In the genomic region with DNA sequence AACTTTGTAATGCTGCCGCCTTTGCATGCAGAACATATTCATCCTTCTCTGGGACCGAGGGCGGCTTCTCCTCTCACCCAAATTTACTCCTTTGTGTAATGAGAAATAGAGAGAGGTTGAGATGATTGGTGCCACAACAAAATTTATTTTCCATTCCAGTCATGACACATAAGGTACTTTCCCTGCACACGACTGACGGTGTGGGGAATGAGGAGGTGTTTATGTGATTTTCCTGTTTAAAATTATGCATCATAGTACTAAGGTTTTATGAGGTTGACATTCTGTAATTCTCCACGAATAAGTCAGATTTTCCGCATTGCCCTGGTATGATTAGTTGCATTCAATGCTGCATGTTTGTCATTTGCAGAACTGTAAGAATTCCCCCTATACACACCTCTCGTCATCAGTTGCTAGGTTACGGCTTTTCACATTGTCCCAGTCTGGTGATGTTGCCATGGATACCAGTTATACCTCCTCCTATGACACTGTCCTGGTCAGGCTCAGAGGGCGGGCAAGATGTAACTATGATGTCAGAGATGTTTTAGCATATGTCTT, we compare ENCODE assay signal across 1 cellular context.
A peak's percentile ranks its signal among the peaks of the same experiment; 100 is the strongest.
TF ChIP-seq lines count a peak whose summit lies in the region.

No MANE protein-coding gene starts in this region.

TF ChIP-seq in GM12878, 131 proteins besides CTCF, POLR2A, EP300 and RAD21 (continued from another document and continues in another):
- TF ChIP-seq, protein P1, sequence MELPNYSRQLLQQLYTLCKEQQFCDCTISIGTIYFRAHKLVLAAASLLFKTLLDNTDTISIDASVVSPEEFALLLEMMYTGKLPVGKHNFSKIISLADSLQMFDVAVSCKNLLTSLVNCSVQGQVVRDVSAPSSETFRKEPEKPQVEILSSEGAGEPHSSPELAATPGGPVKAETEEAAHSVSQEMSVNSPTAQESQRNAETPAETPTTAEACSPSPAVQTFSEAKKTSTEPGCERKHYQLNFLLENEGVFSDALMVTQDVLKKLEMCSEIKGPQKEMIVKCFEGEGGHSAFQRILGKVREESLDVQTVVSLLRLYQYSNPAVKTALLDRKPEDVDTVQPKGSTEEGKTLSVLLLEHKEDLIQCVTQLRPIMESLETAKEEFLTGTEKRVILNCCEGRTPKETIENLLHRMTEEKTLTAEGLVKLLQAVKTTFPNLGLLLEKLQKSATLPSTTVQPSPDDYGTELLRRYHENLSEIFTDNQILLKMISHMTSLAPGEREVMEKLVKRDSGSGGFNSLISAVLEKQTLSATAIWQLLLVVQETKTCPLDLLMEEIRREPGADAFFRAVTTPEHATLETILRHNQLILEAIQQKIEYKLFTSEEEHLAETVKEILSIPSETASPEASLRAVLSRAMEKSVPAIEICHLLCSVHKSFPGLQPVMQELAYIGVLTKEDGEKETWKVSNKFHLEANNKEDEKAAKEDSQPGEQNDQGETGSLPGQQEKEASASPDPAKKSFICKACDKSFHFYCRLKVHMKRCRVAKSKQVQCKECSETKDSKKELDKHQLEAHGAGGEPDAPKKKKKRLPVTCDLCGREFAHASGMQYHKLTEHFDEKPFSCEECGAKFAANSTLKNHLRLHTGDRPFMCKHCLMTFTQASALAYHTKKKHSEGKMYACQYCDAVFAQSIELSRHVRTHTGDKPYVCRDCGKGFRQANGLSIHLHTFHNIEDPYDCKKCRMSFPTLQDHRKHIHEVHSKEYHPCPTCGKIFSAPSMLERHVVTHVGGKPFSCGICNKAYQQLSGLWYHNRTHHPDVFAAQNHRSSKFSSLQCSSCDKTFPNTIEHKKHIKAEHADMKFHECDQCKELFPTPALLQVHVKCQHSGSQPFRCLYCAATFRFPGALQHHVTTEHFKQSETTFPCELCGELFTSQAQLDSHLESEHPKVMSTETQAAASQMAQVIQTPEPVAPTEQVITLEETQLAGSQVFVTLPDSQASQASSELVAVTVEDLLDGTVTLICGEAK (IDR thresholded peaks at IDR 0.05; ENCODE audit: borderline replicate concordance), result no peak; the same call in 1 of the 2 replicates
- TF ChIP-seq BACH1 (IDR thresholded peaks at IDR 0.05; ENCODE audit: borderline replicate concordance) (peak; percentile 50; the same call in 1 of the 2 replicates), NR2C2 (IDR thresholded peaks at IDR 0.05; ENCODE audit: borderline replicate concordance, control insufficient read depth, insufficient read length, low read depth) (no peak), MYC (IDR thresholded peaks at IDR 0.05; ENCODE audit: insufficient read depth, insufficient read length, insufficient replicate concordance, low read length, severe bottlenecking) (no peak), SMC3 (IDR thresholded peaks at IDR 0.05; ENCODE audit: borderline replicate concordance, low read length) (no peak), MYB (IDR thresholded peaks at IDR 0.05; ENCODE audit: borderline replicate concordance, low read depth, low read length) (no peak), ZNF207 (IDR thresholded peaks at IDR 0.05; ENCODE audit: borderline replicate concordance) (no peak), ETV6 (conservative IDR thresholded peaks at IDR 0.05 in 1 of 2, IDR thresholded peaks at IDR 0.05 in 1 of 2; ENCODE audit: borderline replicate concordance in 1 of 2, low read depth in 1 of 2) (no peak), ZNF384 (IDR thresholded peaks at IDR 0.05; ENCODE audit: borderline replicate concordance, low read depth, low read length) (no peak), WRNIP1 (IDR thresholded peaks at IDR 0.05; ENCODE audit: borderline replicate concordance, low read depth, low read length) (no peak; the same call in 1 of the 2 replicates), ZNF217 (IDR thresholded peaks at IDR 0.05) (no peak), SMAD1 (IDR thresholded peaks at IDR 0.05; ENCODE audit: low read depth, partially characterized antibody) (peak; percentile 41), STAT3 (IDR thresholded peaks at IDR 0.05; ENCODE audit: low read depth, low read length) (no peak), HDAC2 (IDR thresholded peaks at IDR 0.05) (no peak), BCL11A (IDR thresholded peaks at IDR 0.05; ENCODE audit: low read depth, low read length) (no peak), CHD2 (IDR thresholded peaks at IDR 0.05; ENCODE audit: borderline replicate concordance, low read depth, low read length) (no peak), POLR2AphosphoS2 (IDR thresholded peaks at IDR 0.05; ENCODE audit: low read depth, low read length) (no peak), NFIC (IDR thresholded peaks at IDR 0.05; ENCODE audit: low read depth, low read length) (peak; percentile 18; the same call in 1 of the 2 replicates), ZBED1 (IDR thresholded peaks at IDR 0.05; ENCODE audit: borderline replicate concordance) (peak; percentile 47; the same call in 1 of the 2 replicates), ZNF274 (IDR thresholded peaks at IDR 0.05; ENCODE audit: insufficient read depth, insufficient read length) (no peak), NRF1 (conservative IDR thresholded peaks at IDR 0.05; ENCODE audit: low read depth, low read length) (no peak), BHLHE40 (IDR thresholded peaks at IDR 0.05; ENCODE audit: borderline replicate concordance in 1 of 2, low read depth in 2 of 2, low read length in 1 of 2) (peak; percentile 90 to 91), LARP7 (IDR thresholded peaks at IDR 0.05) (0 out of 2 replicates have a peak, but pooled peaks have one; percentile 27), YBX1 (IDR thresholded peaks at IDR 0.05) (no peak), TAF1 (IDR thresholded peaks at IDR 0.05; ENCODE audit: borderline replicate concordance, low read depth, low read length) (no peak)
- TF ChIP-seq, protein P2, sequence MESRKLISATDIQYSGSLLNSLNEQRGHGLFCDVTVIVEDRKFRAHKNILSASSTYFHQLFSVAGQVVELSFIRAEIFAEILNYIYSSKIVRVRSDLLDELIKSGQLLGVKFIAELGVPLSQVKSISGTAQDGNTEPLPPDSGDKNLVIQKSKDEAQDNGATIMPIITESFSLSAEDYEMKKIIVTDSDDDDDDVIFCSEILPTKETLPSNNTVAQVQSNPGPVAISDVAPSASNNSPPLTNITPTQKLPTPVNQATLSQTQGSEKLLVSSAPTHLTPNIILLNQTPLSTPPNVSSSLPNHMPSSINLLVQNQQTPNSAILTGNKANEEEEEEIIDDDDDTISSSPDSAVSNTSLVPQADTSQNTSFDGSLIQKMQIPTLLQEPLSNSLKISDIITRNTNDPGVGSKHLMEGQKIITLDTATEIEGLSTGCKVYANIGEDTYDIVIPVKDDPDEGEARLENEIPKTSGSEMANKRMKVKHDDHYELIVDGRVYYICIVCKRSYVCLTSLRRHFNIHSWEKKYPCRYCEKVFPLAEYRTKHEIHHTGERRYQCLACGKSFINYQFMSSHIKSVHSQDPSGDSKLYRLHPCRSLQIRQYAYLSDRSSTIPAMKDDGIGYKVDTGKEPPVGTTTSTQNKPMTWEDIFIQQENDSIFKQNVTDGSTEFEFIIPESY (IDR thresholded peaks at IDR 0.05), result no peak
- TF ChIP-seq, protein P3, sequence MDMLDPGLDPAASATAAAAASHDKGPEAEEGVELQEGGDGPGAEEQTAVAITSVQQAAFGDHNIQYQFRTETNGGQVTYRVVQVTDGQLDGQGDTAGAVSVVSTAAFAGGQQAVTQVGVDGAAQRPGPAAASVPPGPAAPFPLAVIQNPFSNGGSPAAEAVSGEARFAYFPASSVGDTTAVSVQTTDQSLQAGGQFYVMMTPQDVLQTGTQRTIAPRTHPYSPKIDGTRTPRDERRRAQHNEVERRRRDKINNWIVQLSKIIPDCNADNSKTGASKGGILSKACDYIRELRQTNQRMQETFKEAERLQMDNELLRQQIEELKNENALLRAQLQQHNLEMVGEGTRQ (IDR thresholded peaks at IDR 0.05; ENCODE audit: borderline replicate concordance, low read depth, low read length), result no peak
- TF ChIP-seq, protein P4, sequence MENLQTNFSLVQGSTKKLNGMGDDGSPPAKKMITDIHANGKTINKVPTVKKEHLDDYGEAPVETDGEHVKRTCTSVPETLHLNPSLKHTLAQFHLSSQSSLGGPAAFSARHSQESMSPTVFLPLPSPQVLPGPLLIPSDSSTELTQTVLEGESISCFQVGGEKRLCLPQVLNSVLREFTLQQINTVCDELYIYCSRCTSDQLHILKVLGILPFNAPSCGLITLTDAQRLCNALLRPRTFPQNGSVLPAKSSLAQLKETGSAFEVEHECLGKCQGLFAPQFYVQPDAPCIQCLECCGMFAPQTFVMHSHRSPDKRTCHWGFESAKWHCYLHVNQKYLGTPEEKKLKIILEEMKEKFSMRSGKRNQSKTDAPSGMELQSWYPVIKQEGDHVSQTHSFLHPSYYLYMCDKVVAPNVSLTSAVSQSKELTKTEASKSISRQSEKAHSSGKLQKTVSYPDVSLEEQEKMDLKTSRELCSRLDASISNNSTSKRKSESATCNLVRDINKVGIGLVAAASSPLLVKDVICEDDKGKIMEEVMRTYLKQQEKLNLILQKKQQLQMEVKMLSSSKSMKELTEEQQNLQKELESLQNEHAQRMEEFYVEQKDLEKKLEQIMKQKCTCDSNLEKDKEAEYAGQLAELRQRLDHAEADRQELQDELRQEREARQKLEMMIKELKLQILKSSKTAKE (IDR thresholded peaks at IDR 0.05; ENCODE audit: low read depth, poor library complexity, severe bottlenecking), result peak; percentile 39
- TF ChIP-seq, protein P5, sequence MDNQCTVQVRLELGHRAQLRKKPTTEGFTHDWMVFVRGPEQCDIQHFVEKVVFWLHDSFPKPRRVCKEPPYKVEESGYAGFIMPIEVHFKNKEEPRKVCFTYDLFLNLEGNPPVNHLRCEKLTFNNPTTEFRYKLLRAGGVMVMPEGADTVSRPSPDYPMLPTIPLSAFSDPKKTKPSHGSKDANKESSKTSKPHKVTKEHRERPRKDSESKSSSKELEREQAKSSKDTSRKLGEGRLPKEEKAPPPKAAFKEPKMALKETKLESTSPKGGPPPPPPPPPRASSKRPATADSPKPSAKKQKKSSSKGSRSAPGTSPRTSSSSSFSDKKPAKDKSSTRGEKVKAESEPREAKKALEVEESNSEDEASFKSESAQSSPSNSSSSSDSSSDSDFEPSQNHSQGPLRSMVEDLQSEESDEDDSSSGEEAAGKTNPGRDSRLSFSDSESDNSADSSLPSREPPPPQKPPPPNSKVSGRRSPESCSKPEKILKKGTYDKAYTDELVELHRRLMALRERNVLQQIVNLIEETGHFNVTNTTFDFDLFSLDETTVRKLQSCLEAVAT (IDR thresholded peaks at IDR 0.05), result 0 out of 2 replicates have a peak, but pooled peaks have one; percentile 26
- TF ChIP-seq, protein P6, sequence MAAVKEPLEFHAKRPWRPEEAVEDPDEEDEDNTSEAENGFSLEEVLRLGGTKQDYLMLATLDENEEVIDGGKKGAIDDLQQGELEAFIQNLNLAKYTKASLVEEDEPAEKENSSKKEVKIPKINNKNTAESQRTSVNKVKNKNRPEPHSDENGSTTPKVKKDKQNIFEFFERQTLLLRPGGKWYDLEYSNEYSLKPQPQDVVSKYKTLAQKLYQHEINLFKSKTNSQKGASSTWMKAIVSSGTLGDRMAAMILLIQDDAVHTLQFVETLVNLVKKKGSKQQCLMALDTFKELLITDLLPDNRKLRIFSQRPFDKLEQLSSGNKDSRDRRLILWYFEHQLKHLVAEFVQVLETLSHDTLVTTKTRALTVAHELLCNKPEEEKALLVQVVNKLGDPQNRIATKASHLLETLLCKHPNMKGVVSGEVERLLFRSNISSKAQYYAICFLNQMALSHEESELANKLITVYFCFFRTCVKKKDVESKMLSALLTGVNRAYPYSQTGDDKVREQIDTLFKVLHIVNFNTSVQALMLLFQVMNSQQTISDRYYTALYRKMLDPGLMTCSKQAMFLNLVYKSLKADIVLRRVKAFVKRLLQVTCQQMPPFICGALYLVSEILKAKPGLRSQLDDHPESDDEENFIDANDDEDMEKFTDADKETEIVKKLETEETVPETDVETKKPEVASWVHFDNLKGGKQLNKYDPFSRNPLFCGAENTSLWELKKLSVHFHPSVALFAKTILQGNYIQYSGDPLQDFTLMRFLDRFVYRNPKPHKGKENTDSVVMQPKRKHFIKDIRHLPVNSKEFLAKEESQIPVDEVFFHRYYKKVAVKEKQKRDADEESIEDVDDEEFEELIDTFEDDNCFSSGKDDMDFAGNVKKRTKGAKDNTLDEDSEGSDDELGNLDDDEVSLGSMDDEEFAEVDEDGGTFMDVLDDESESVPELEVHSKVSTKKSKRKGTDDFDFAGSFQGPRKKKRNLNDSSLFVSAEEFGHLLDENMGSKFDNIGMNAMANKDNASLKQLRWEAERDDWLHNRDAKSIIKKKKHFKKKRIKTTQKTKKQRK (IDR thresholded peaks at IDR 0.05; ENCODE audit: low read depth, low read length), result no peak
- TF ChIP-seq, protein P7, sequence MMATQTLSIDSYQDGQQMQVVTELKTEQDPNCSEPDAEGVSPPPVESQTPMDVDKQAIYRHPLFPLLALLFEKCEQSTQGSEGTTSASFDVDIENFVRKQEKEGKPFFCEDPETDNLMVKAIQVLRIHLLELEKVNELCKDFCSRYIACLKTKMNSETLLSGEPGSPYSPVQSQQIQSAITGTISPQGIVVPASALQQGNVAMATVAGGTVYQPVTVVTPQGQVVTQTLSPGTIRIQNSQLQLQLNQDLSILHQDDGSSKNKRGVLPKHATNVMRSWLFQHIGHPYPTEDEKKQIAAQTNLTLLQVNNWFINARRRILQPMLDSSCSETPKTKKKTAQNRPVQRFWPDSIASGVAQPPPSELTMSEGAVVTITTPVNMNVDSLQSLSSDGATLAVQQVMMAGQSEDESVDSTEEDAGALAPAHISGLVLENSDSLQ (IDR thresholded peaks at IDR 0.05), result peak; percentile 93
- TF ChIP-seq, protein P8, sequence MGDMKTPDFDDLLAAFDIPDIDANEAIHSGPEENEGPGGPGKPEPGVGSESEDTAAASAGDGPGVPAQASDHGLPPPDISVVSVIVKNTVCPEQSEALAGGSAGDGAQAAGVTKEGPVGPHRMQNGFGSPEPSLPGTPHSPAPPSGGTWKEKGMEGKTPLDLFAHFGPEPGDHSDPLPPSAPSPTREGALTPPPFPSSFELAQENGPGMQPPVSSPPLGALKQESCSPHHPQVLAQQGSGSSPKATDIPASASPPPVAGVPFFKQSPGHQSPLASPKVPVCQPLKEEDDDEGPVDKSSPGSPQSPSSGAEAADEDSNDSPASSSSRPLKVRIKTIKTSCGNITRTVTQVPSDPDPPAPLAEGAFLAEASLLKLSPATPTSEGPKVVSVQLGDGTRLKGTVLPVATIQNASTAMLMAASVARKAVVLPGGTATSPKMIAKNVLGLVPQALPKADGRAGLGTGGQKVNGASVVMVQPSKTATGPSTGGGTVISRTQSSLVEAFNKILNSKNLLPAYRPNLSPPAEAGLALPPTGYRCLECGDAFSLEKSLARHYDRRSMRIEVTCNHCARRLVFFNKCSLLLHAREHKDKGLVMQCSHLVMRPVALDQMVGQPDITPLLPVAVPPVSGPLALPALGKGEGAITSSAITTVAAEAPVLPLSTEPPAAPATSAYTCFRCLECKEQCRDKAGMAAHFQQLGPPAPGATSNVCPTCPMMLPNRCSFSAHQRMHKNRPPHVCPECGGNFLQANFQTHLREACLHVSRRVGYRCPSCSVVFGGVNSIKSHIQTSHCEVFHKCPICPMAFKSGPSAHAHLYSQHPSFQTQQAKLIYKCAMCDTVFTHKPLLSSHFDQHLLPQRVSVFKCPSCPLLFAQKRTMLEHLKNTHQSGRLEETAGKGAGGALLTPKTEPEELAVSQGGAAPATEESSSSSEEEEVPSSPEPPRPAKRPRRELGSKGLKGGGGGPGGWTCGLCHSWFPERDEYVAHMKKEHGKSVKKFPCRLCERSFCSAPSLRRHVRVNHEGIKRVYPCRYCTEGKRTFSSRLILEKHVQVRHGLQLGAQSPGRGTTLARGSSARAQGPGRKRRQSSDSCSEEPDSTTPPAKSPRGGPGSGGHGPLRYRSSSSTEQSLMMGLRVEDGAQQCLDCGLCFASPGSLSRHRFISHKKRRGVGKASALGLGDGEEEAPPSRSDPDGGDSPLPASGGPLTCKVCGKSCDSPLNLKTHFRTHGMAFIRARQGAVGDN (IDR thresholded peaks at IDR 0.05), result no peak
